ENCODE assay signal across 13 cellular contexts in genomic region chr5:172875372-172876279, GRCh38. TPM values are rescaled to one million over a fixed set of nuclear protein-coding genes. Genes with fewer than 3 reads are reported as not detected.
DNase-seq lines count a peak whose midpoint lies in the region; ATAC-seq, FAIRE-seq and TF ChIP-seq lines count a peak whose summit lies in the region.
"Had no signal": no experiment of that assay in that cellular context is flagged by ENCODE, and none has a peak within 500 bp of the region (broad histone marks: within the 10 kb centered on the region; RNA-seq: fewer than 3 reads in every experiment).

No MANE protein-coding gene starts in this region.

- no peaks in the 10 kb centered on the region for H3K9me3 ChIP-seq in astrocyte (ENCODE audit: insufficient read depth, low read depth, low read length)
- H3K9me3 ChIP-seq in stomach smooth muscle (ENCODE audit: control insufficient read depth in 2 of 2, low read length in 2 of 2), result no peaks in the 10 kb centered on the region
- H3K9me3 ChIP-seq: SJSA1 had no signal

- H3K36me3 ChIP-seq in astrocyte (ENCODE audit: insufficient read depth, low read length), result no peaks in the 10 kb centered on the region
- no peaks in the 10 kb centered on the region for H3K36me3 ChIP-seq in stomach smooth muscle (ENCODE audit: control insufficient read depth in 2 of 2, insufficient read depth in 2 of 2, low read length in 2 of 2)

- H3K36me3 Mint-ChIP-seq in astrocyte (ENCODE audit: low read depth, unreplicated experiment), result peaks cover 4% of the 10 kb centered on the region

- no peak overlapping the region for H3K4me2 ChIP-seq in astrocyte (ENCODE audit: low read length)

- H3K4me1 Mint-ChIP-seq in astrocyte (ENCODE audit: low read depth, unreplicated experiment), result peaks cover 44% of the 10 kb centered on the region

- no peaks in the 10 kb centered on the region for H3K9me3 Mint-ChIP-seq in astrocyte (ENCODE audit: unreplicated experiment)

- no peak overlapping the region for H2AFZ ChIP-seq in astrocyte (ENCODE audit: low read depth, low read length)

- ATAC-seq in omental fat pad (ENCODE audit: low FRiP score), result no peak

- no peaks in the 10 kb centered on the region for H3K27me3 Mint-ChIP-seq in astrocyte (ENCODE audit: low read depth, unreplicated experiment)

- TF ChIP-seq CTCF in astrocyte (IDR thresholded peaks at IDR 0.05; ENCODE audit: insufficient read depth, low read depth, low read length) (no peak), omental fat pad (IDR thresholded peaks at IDR 0.05) (no peak)

- peak; percentile 40 for DNase-seq in Jurkat, Clone E6-1 (ENCODE audit: low read depth, low spot score)
- peak; percentile 45 for DNase-seq in astrocyte (ENCODE audit: low read depth)
- peak; percentile 58 for DNase-seq in kidney glomerular epithelial cell (lab: John Stamatoyannopoulos, UW)
- DNase-seq in UCSD-AML1 (lab: John Stamatoyannopoulos, UW; ENCODE audit: unreplicated experiment), result no peak
- no peak for DNase-seq in omental fat pad (ENCODE audit: low spot score)
- no peak for DNase-seq in A172 (ENCODE audit: low spot score)
- no peak for DNase-seq in AML-193 (lab: John Stamatoyannopoulos, UW)
- DNase-seq: activated CD4-positive, alpha-beta T cell treated with anti-CD3 and anti-CD28 coated beads for 48 hours; activated effector memory CD4-positive, alpha-beta T cell treated with anti-CD3 and anti-CD28 coated beads, Interleukin-2, amount 50 U/mL, for 16 hours; dermis blood vessel endothelial cell; NCI-H1048 had no signal

- no peak overlapping the region for H3K9ac ChIP-seq in astrocyte (ENCODE audit: low read length)
- no peak overlapping the region for H3K9ac ChIP-seq in stomach smooth muscle (ENCODE audit: low read length in 2 of 2)

- no peak overlapping the region for H3K4me3 Mint-ChIP-seq in astrocyte (ENCODE audit: unreplicated experiment)

- H3K4me1 ChIP-seq in astrocyte (ENCODE audit: insufficient read depth, low read length), result peaks cover 56% of the 10 kb centered on the region
- peaks cover 64% of the 10 kb centered on the region for H3K4me1 ChIP-seq in stomach smooth muscle (ENCODE audit: control insufficient read depth, insufficient read depth, low read length)

- no peak for FAIRE-seq in astrocyte (lab: Jason Lieb, UNC)

- H3K27ac ChIP-seq in astrocyte (ENCODE audit: low read depth, low read length) (peak overlapping the region; percentile 6), stomach smooth muscle (ENCODE audit: low read length) (peak overlapping the region; percentile 53)
- H3K27ac ChIP-seq: SJSA1 had no signal

- H3K27me3 ChIP-seq in astrocyte (ENCODE audit: insufficient read depth, low read length) (no peaks in the 10 kb centered on the region), stomach smooth muscle (ENCODE audit: control insufficient read depth in 1 of 2, insufficient read depth in 2 of 2, low read length in 2 of 2) (no peaks in the 10 kb centered on the region)
- H3K27me3 ChIP-seq: SJSA1 had no signal

- H3K27ac Mint-ChIP-seq in astrocyte (ENCODE audit: unreplicated experiment), result peak overlapping the region; percentile 3

- H3K79me2 ChIP-seq in astrocyte (ENCODE audit: insufficient read depth, low read length), result peaks cover 83% of the 10 kb centered on the region

- H3K4me3 ChIP-seq in Jurkat, Clone E6-1 (ENCODE audit: low read length), result no peak overlapping the region
- H3K4me3 ChIP-seq in astrocyte (ENCODE audit: insufficient read depth, low read depth, low read length) (no peak overlapping the region), stomach smooth muscle (ENCODE audit: low read length in 2 of 2) (no peak overlapping the region)
- H3K4me3 ChIP-seq: SJSA1 had no signal

- no peaks in the 10 kb centered on the region for H4K20me1 ChIP-seq in astrocyte (ENCODE audit: insufficient read depth, low read length)

RNA-seq across cellular contexts. Expression of gene ERGIC1, which starts 41.6 kb away (rescaled TPM):
- 55.2 TPM for polyA plus RNA-seq in Jurkat, Clone E6-1 (2012; ENCODE audit: insufficient read depth, insufficient read length)
- total RNA-seq in astrocyte, result 131 and 137 TPM in 2 replicates
- 100 to 1,000 TPM in 3 of 4 donors, 10 to 100 TPM in 1; 98.8 to 227 (median 129) TPM for total RNA-seq in omental fat pad
- total RNA-seq in A172 (2014; rRNA removed; shearing (Covaris generic)), result 87.2 and 91.6 TPM in 2 replicates

Comparison
In these comparisons a context has a peak if more than half of its experiments do, and no peak if none do; other contexts are left out.
1. DNase-seq: peak in Jurkat, Clone E6-1 (single experiment), astrocyte (single experiment) and kidney glomerular epithelial cell (single experiment); none in UCSD-AML1 (single experiment), omental fat pad (single experiment), A172 (single experiment) and AML-193 (0 of 2).